Comparison of ENCODE assay signal across 29 cellular contexts in the genomic region with DNA sequence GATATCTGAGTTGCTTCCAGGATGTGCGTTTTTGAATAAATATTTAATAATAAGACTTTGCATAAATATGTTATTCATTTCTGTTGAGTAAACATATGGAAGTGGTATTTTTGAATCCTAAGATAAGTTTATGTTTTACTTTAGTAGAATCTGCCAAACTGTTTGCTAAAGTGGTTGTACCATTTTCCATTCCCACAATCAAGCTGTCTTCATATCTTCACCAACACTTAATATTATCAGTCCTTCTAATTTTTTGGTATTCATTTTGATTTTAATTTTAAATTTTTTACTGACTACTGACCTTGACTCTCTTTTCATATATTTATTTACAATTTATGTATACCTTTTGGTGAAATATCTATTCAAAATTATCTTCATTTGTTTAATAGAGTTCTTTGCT.
"Had no signal": no experiment of that assay in that cellular context is flagged by ENCODE, and none has a peak within 500 bp of the region (broad histone marks: within the 10 kb centered on the region; RNA-seq: fewer than 3 reads in every experiment).

No MANE protein-coding gene starts in this region.

- H3K36me3 ChIP-seq: ovary, right lobe of liver, sigmoid colon, stomach, thoracic aorta, thyroid gland, tibial nerve, upper lobe of left lung, vagina had no signal

- FAIRE-seq: urothelium cell line had no signal

- H3K9ac ChIP-seq: neural progenitor cell, parathyroid adenoma had no signal

- H3K4me1 ChIP-seq: neural progenitor cell, parathyroid adenoma, psoas muscle, right lobe of liver, sigmoid colon, stomach, thyroid gland, tibial nerve, upper lobe of left lung, vagina had no signal

- H3K36me3 Mint-ChIP-seq: neural progenitor cell; stimulated activated effector memory CD8-positive, alpha-beta T cell treated with anti-CD3 and anti-CD28 coated beads, Interleukin-12 subunit alpha, Interleukin-12 subunit beta, amount 100 ng/mL, for 72 hours; stimulated activated naive B cell treated with anti-CD40 and anti-IgM and Interleukin-4, amounts not matched to agents 10 μg/mL and 1 μg/mL and 100 μg/mL, for 72 hours had no signal

- H3K4me1 Mint-ChIP-seq: natural killer cell; nephron; neural progenitor cell; stimulated activated effector memory CD8-positive, alpha-beta T cell treated with anti-CD3 and anti-CD28 coated beads, Interleukin-12 subunit alpha, Interleukin-12 subunit beta, amount 100 ng/mL, for 72 hours; stimulated activated naive B cell treated with anti-CD40 and anti-IgM and Interleukin-4, amounts not matched to agents 10 μg/mL and 1 μg/mL and 100 μg/mL, for 72 hours had no signal

- H3K9me3 ChIP-seq: ovary, right lobe of liver, sigmoid colon, thoracic aorta, thyroid gland, vagina had no signal

- H3K27ac Mint-ChIP-seq: natural killer cell; nephron; neural progenitor cell; progenitor cell of endocrine pancreas; stimulated activated effector memory CD8-positive, alpha-beta T cell treated with anti-CD3 and anti-CD28 coated beads, Interleukin-12 subunit alpha, Interleukin-12 subunit beta, amount 100 ng/mL, for 72 hours; stimulated activated naive B cell treated with anti-CD40 and anti-IgM and Interleukin-4, amounts not matched to agents 10 μg/mL and 1 μg/mL and 100 μg/mL, for 72 hours; stimulated activated naive CD8-positive, alpha-beta T cell treated with anti-CD3 and anti-CD28 coated beads, Interleukin-15, Interleukin-2, amounts not matched to agents 100 ng/mL and 50 ng/mL, for 24 hours had no signal

- H3K27ac ChIP-seq: neural progenitor cell, ovary, parathyroid adenoma, psoas muscle, right lobe of liver, sigmoid colon, stomach, thoracic aorta, thyroid gland, tibial nerve, upper lobe of left lung, vagina had no signal

- H3K27me3 Mint-ChIP-seq: progenitor cell of endocrine pancreas; stimulated activated naive B cell treated with anti-CD40 and anti-IgM and Interleukin-4, amounts not matched to agents 10 μg/mL and 1 μg/mL and 100 μg/mL, for 72 hours; stimulated activated naive CD8-positive, alpha-beta T cell treated with anti-CD3 and anti-CD28 coated beads, Interleukin-15, Interleukin-2, amounts not matched to agents 100 ng/mL and 50 ng/mL, for 24 hours had no signal

- H3K4me3 Mint-ChIP-seq: natural killer cell; nephron; neural progenitor cell; stimulated activated effector memory CD8-positive, alpha-beta T cell treated with anti-CD3 and anti-CD28 coated beads, Interleukin-12 subunit alpha, Interleukin-12 subunit beta, amount 100 ng/mL, for 72 hours; stimulated activated naive B cell treated with anti-CD40 and anti-IgM and Interleukin-4, amounts not matched to agents 10 μg/mL and 1 μg/mL and 100 μg/mL, for 72 hours; stimulated activated naive CD8-positive, alpha-beta T cell treated with anti-CD3 and anti-CD28 coated beads, Interleukin-15, Interleukin-2, amounts not matched to agents 100 ng/mL and 50 ng/mL, for 24 hours had no signal

- H3K4me3 ChIP-seq: neural progenitor cell, ovary, psoas muscle, right lobe of liver, sigmoid colon, stomach, thoracic aorta, thyroid gland, tibial nerve, upper lobe of left lung, vagina had no signal

- DNase-seq: natural killer cell; occipital lobe; ovary; posterior cingulate gyrus; psoas muscle; right cardiac atrium; right lobe of liver; sigmoid colon; small intestine; stimulated activated CD4-positive, alpha-beta T cell treated with anti-CD3 and anti-CD28 coated beads, Interleukin-15, amount 100 ng/mL, for 24 hours; stimulated activated CD4-positive, alpha-beta T cell treated with anti-CD3 and anti-CD28 coated beads, Interleukin-2, amount 100 ng/mL, for 24 hours; stimulated activated CD4-positive, alpha-beta T cell treated with anti-CD3 and anti-CD28 coated beads, Interleukin-2, amount 100 ng/mL, for 48 hours; stimulated activated CD4-positive, alpha-beta T cell treated with anti-CD3 and anti-CD28 coated beads, Interleukin-4, amount 100 ng/mL, for 24 hours; stimulated activated naive B cell treated with anti-CD40 and anti-IgM and Interleukin-4, amounts not matched to agents 10 μg/mL and 1 μg/mL and 100 μg/mL, for 72 hours; stimulated activated naive CD4-positive, alpha-beta T cell treated with Interleukin-2 at 50 U/mL for 16 hours; stomach; thyroid gland; trophoblast cell; upper lobe of left lung had no signal
